ENCODE assay signal across 22 cellular contexts in genomic region chr16:80802129-80802528, GRCh38. TPM values are rescaled to one million over a fixed set of nuclear protein-coding genes. Genes with fewer than 3 reads are reported as not detected.
DNase-seq lines count a peak whose midpoint lies in the region; ATAC-seq and TF ChIP-seq lines count a peak whose summit lies in the region.
"Had no signal": no experiment of that assay in that cellular context is flagged by ENCODE, and none has a peak within 500 bp of the region (broad histone marks: within the 10 kb centered on the region; RNA-seq: fewer than 3 reads in every experiment).

No MANE protein-coding gene starts in this region.

- peaks cover 35% of the 10 kb centered on the region for H3K36me3 Mint-ChIP-seq in activated CD8-positive, alpha-beta memory T cell treated with anti-CD3 and anti-CD28 coated beads, Interleukin-2, amount 10 ng/mL, durations not matched to agents 7 days and 5 days
- peaks cover 8% of the 10 kb centered on the region for H3K36me3 Mint-ChIP-seq in T-helper 2 cell treated with Interferon-gamma antibody and Interleukin-4, amounts not matched to agents 5 μg/mL and 100 μg/mL, for 36 hours (ENCODE audit: low read depth)
- H3K36me3 Mint-ChIP-seq in central memory CD8-positive, alpha-beta T cell (ENCODE audit: insufficient read depth), result peaks cover 4% of the 10 kb centered on the region
- H3K36me3 Mint-ChIP-seq in progenitor cell of endocrine pancreas (ENCODE audit: insufficient read depth), result peaks cover 2% of the 10 kb centered on the region

- peaks cover 1% of the 10 kb centered on the region for H3K9me3 Mint-ChIP-seq in activated CD8-positive, alpha-beta memory T cell treated with anti-CD3 and anti-CD28 coated beads, Interleukin-2, amount 10 ng/mL, durations not matched to agents 7 days and 5 days (ENCODE audit: low read depth)
- peaks cover 8% of the 10 kb centered on the region for H3K9me3 Mint-ChIP-seq in T-helper 2 cell treated with Interferon-gamma antibody and Interleukin-4, amounts not matched to agents 5 μg/mL and 100 μg/mL, for 36 hours
- H3K9me3 Mint-ChIP-seq in central memory CD8-positive, alpha-beta T cell, result no peaks in the 10 kb centered on the region
- peaks cover 8% of the 10 kb centered on the region for H3K9me3 Mint-ChIP-seq in progenitor cell of endocrine pancreas (ENCODE audit: low read depth)
- H3K9me3 Mint-ChIP-seq: dendritic cell treated with granulocyte-macrophage colony-stimulating factor and Interleukin-4, amounts not matched to agents 40 ng/mL and 50 ng/mL, for 4 days had no signal

- ATAC-seq in activated CD8-positive, alpha-beta memory T cell treated with anti-CD3 and anti-CD28 coated beads, Interleukin-2, amount 10 ng/mL, durations not matched to agents 7 days and 5 days, result no peak
- ATAC-seq in central memory CD8-positive, alpha-beta T cell (replicated peaks; ENCODE audit: extremely low read depth, poor library complexity, severe bottlenecking), result no peak
- no peak for ATAC-seq in lower lobe of right lung
- ATAC-seq: GM12878, HCT116, HepG2 had no signal

- H3K4me1 Mint-ChIP-seq in activated CD8-positive, alpha-beta memory T cell treated with anti-CD3 and anti-CD28 coated beads, Interleukin-2, amount 10 ng/mL, durations not matched to agents 7 days and 5 days, result peaks cover 49% of the 10 kb centered on the region
- peaks cover 24% of the 10 kb centered on the region for H3K4me1 Mint-ChIP-seq in T-helper 2 cell treated with Interferon-gamma antibody and Interleukin-4, amounts not matched to agents 5 μg/mL and 100 μg/mL, for 36 hours (ENCODE audit: low read depth)
- H3K4me1 Mint-ChIP-seq in central memory CD8-positive, alpha-beta T cell, result peaks cover 27% of the 10 kb centered on the region
- H3K4me1 Mint-ChIP-seq in progenitor cell of endocrine pancreas (ENCODE audit: low read depth), result no peaks in the 10 kb centered on the region

- H3K4me3 ChIP-seq in lower lobe of right lung, result no peak overlapping the region
- H3K4me3 ChIP-seq: A549, GM12878 had no signal

- H3K27me3 Mint-ChIP-seq in activated CD8-positive, alpha-beta memory T cell treated with anti-CD3 and anti-CD28 coated beads, Interleukin-2, amount 10 ng/mL, durations not matched to agents 7 days and 5 days, result no peaks in the 10 kb centered on the region
- H3K27me3 Mint-ChIP-seq in T-helper 2 cell treated with Interferon-gamma antibody and Interleukin-4, amounts not matched to agents 5 μg/mL and 100 μg/mL, for 36 hours (ENCODE audit: low read depth), result peaks cover 6% of the 10 kb centered on the region
- H3K27me3 Mint-ChIP-seq in central memory CD8-positive, alpha-beta T cell, result no peaks in the 10 kb centered on the region
- H3K27me3 Mint-ChIP-seq in progenitor cell of endocrine pancreas, result peaks cover 26% of the 10 kb centered on the region

- peaks cover 4% of the 10 kb centered on the region for H3K4me1 ChIP-seq in lower lobe of right lung

- intact Hi-C loops in lower lobe of right lung (cut with DNase I), result no loop called here

- H3K4me3 Mint-ChIP-seq in activated CD8-positive, alpha-beta memory T cell treated with anti-CD3 and anti-CD28 coated beads, Interleukin-2, amount 10 ng/mL, durations not matched to agents 7 days and 5 days, result peak overlapping the region; percentile 66
- peak overlapping the region; percentile 28 for H3K4me3 Mint-ChIP-seq in T-helper 2 cell treated with Interferon-gamma antibody and Interleukin-4, amounts not matched to agents 5 μg/mL and 100 μg/mL, for 36 hours
- peak overlapping the region; percentile 95 for H3K4me3 Mint-ChIP-seq in central memory CD8-positive, alpha-beta T cell
- peak overlapping the region; percentile 74 for H3K4me3 Mint-ChIP-seq in progenitor cell of endocrine pancreas (ENCODE audit: low read depth)
- H3K4me3 Mint-ChIP-seq: dendritic cell treated with granulocyte-macrophage colony-stimulating factor and Interleukin-4, amounts not matched to agents 40 ng/mL and 50 ng/mL, for 4 days had no signal

- CTCF ChIA-PET in activated CD8-positive, alpha-beta memory T cell treated with anti-CD3 and anti-CD28 coated beads, Interleukin-2, amount 10 ng/mL, durations not matched to agents 7 days and 5 days (lab: Charles Lee), result interaction anchor here (0.9 to 1.8 kb wide), 2 partner anchors 145 to 275 kb away, joined by 3 to 12 read pairs; no protein-coding TSS in a partner anchor

- no peaks in the 10 kb centered on the region for H3K36me3 ChIP-seq in lower lobe of right lung
- H3K36me3 ChIP-seq: BLaER1, WERI-Rb-1 had no signal

- no peak for DNase-seq in activated CD8-positive, alpha-beta memory T cell treated with anti-CD3 and anti-CD28 coated beads, Interleukin-2, amount 10 ng/mL, durations not matched to agents 7 days and 5 days
- no peak for DNase-seq in activated CD8-positive, alpha-beta memory T cell treated with anti-CD3 and anti-CD28 coated beads, Interleukin-2, amount 50 U/mL, for 48 hours
- no peak for DNase-seq in T-helper 2 cell treated with Interferon-gamma antibody and Interleukin-4, amounts not matched to agents 5 μg/mL and 100 μg/mL, for 36 hours (ENCODE audit: low spot score)
- no peak for DNase-seq in central memory CD8-positive, alpha-beta T cell (ENCODE audit: low spot score in 2 of 2)
- DNase-seq in progenitor cell of endocrine pancreas (ENCODE audit: low spot score, unreplicated experiment), result no peak
- DNase-seq in NCI-H345 treated with DMSO at 0.1 percent for 48 hours (lab: John Stamatoyannopoulos, UW; ENCODE audit: unreplicated experiment), result no peak
- no peak for DNase-seq in lower lobe of right lung
- no peak for DNase-seq in mucosa of gallbladder (ENCODE audit: low spot score)
- DNase-seq: GF-D8; islet precursor cell; NCI-H1417; NCI-H526 treated with DMSO at 0.1 percent for 48 hours; SHP77; stimulated activated CD4-positive, alpha-beta T cell treated with anti-CD3 and anti-CD28 coated beads, Interleukin-4, amount 100 ng/mL, for 1 hour; substantia nigra; WERI-Rb-1 had no signal

- no peaks in the 10 kb centered on the region for H3K9me3 ChIP-seq in lower lobe of right lung
- H3K9me3 ChIP-seq: BLaER1 had no signal

- H3K27ac Mint-ChIP-seq in activated CD8-positive, alpha-beta memory T cell treated with anti-CD3 and anti-CD28 coated beads, Interleukin-2, amount 10 ng/mL, durations not matched to agents 7 days and 5 days, result peak overlapping the region; percentile 49
- H3K27ac Mint-ChIP-seq in T-helper 2 cell treated with Interferon-gamma antibody and Interleukin-4, amounts not matched to agents 5 μg/mL and 100 μg/mL, for 36 hours, result peak overlapping the region; percentile 40
- H3K27ac Mint-ChIP-seq in central memory CD8-positive, alpha-beta T cell (ENCODE audit: low read depth), result no peak overlapping the region
- H3K27ac Mint-ChIP-seq in progenitor cell of endocrine pancreas, result no peak overlapping the region
- H3K27ac Mint-ChIP-seq: dendritic cell treated with granulocyte-macrophage colony-stimulating factor and Interleukin-4, amounts not matched to agents 40 ng/mL and 50 ng/mL, for 4 days had no signal

- H3K27ac ChIP-seq in lower lobe of right lung, result no peak overlapping the region
- H3K27ac ChIP-seq: A549, BLaER1, WERI-Rb-1 had no signal

- TF ChIP-seq CTCF in progenitor cell of endocrine pancreas (IDR thresholded peaks at IDR 0.05; ENCODE audit: unreplicated experiment) (no peak), lower lobe of right lung (IDR thresholded peaks at IDR 0.05) (no peak)

- H3K27me3 ChIP-seq in lower lobe of right lung (ENCODE audit: low read depth), result no peaks in the 10 kb centered on the region
- H3K27me3 ChIP-seq: BLaER1 had no signal

RNA-seq across cellular contexts. Expression of gene CDYL2, which starts 2.3 kb away (rescaled TPM):
- total RNA-seq in activated CD8-positive, alpha-beta memory T cell treated with anti-CD3 and anti-CD28 coated beads, Interleukin-2, amount 10 ng/mL, durations not matched to agents 7 days and 5 days, result 10 to 100 TPM; 60.8 to 63.2 TPM
- total RNA-seq in progenitor cell of endocrine pancreas (17.0 and 19.9 TPM in 2 replicates), lower lobe of right lung (14.7 TPM), mucosa of gallbladder (14.1 TPM)

Comparison
In these comparisons a context has a peak if more than half of its experiments do, and no peak if none do; other contexts are left out.
1. H3K27ac Mint-ChIP-seq: peak in activated CD8-positive, alpha-beta memory T cell treated with anti-CD3 and anti-CD28 coated beads, Interleukin-2, amount 10 ng/mL, durations not matched to agents 7 days and 5 days (single experiment) and T-helper 2 cell treated with Interferon-gamma antibody and Interleukin-4, amounts not matched to agents 5 μg/mL and 100 μg/mL, for 36 hours (single experiment); none in central memory CD8-positive, alpha-beta T cell (single experiment) and progenitor cell of endocrine pancreas (single experiment).
2. H3K4me3 Mint-ChIP-seq: peak in every context shown above with its lines; median percentile 95 in central memory CD8-positive, alpha-beta T cell; 74 in progenitor cell of endocrine pancreas; 66 in activated CD8-positive, alpha-beta memory T cell treated with anti-CD3 and anti-CD28 coated beads, Interleukin-2, amount 10 ng/mL, durations not matched to agents 7 days and 5 days; 28 in T-helper 2 cell treated with Interferon-gamma antibody and Interleukin-4, amounts not matched to agents 5 μg/mL and 100 μg/mL, for 36 hours.